8 cellular contexts compared by ENCODE assay signal in the genomic region with DNA sequence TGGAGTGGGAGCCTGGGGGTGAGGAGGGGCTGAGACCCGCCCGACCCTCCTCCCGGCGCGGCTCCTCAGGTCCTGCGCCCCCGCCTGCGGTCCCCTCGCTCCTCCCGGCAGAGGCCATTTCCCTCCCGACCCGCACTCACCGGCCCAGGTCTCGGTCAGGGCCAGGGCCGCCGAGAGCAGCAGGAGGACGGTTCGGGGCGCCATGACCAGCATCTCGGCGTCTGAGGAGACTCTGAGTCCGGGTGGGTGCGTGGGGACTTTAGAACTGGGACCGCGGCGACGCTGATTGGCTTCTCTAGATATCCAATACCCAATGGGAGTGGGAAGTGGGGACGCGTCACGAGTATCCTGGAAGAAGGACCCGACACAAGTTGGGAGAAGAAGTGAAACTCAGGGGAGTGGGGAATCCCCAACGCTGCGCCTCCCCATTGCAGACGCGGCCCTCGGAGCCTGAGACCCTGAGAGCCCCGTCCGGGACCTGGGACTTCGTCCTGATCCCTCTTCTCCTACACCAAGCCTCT. TPM values are rescaled to one million over a fixed set of nuclear protein-coding genes. Genes with fewer than 3 reads are reported as not detected.
DNase-seq lines count a peak whose midpoint lies in the region; ATAC-seq and TF ChIP-seq lines count a peak whose summit lies in the region.

Gene HLA-B (minus strand): TSS at position 234 of the 521 bp plus-strand sequence. CDS start 21 bp downstream, at position 213.

- intact Hi-C loops in heart left ventricle (cut with DNase I): loop anchor here in 5 of 10 donors (1.0 to 5.0 kb wide), 5 partner anchors 10 to 160 kb away; partner anchors contain the start of gene HLA-C (in 5 of the 5)

- peak; percentile 78 for ATAC-seq in GM21529 (IDR thresholded peaks at IDR 0.05; ENCODE audit: unreplicated experiment)
- peak; percentile 93 to 98 (median 98) for ATAC-seq in heart left ventricle

- TF ChIP-seq CTCF in heart left ventricle (IDR thresholded peaks at IDR 0.05) (no peak), parathyroid adenoma (IDR thresholded peaks at IDR 0.05) (no peak), tibial nerve (IDR thresholded peaks at IDR 0.05) (no peak)

- H3K79me2 ChIP-seq in parathyroid adenoma: no peaks in the 10 kb centered on the region

- peak within 1 kb of the TSS; percentile 89 for H2AFZ ChIP-seq in parathyroid adenoma

- H3K36me3 ChIP-seq in heart left ventricle (peaks cover 0 to 34% (median 18%) of the 10 kb centered on the region in 9 donors), parathyroid adenoma (ENCODE audit: control insufficient read depth, insufficient read depth, low read length) (no peaks in the 10 kb centered on the region), tibial nerve (peaks cover 0 to 18% (median 8%) of the 10 kb centered on the region in 3 donors)

- H3K27me3 ChIP-seq in heart left ventricle (peaks cover 0 to 15% (median 0%) of the 10 kb centered on the region in 9 donors), parathyroid adenoma (ENCODE audit: control insufficient read depth, insufficient read depth, low read length) (no peaks in the 10 kb centered on the region), tibial nerve (no peaks in the 10 kb centered on the region)

- no peak for TF ChIP-seq EP300 in tibial nerve (IDR thresholded peaks at IDR 0.05)

- DNase-seq in DMS79 (lab: John Stamatoyannopoulos, UW) (peak; percentile 39), SW 1271 (lab: John Stamatoyannopoulos, UW) (peak; percentile 84 to 88), heart left ventricle (peak; percentile 77 to 97 (median 93)), tibial nerve (ENCODE audit: low spot score in 2 of 2) (peak; percentile 68 to 81)
- peak; percentile 83 for DNase-seq in Jurkat, Clone E6-1 (ENCODE audit: low read depth, low spot score)

- H3K9me3 ChIP-seq in heart left ventricle: no peaks in the 10 kb centered on the region
- H3K9me3 ChIP-seq in parathyroid adenoma (ENCODE audit: control insufficient read depth, low read length): no peaks in the 10 kb centered on the region
- H3K9me3 ChIP-seq in tibial nerve: no peaks in the 10 kb centered on the region

- peaks cover 0 to 30% (median 2%) of the 10 kb centered on the region in 12 donors for H3K4me1 ChIP-seq in heart left ventricle
- H3K4me1 ChIP-seq in parathyroid adenoma: no peaks in the 10 kb centered on the region
- peaks cover 0 to 15% (median 0%) of the 10 kb centered on the region in 4 donors for H3K4me1 ChIP-seq in tibial nerve

- H3K9ac ChIP-seq in parathyroid adenoma: no peak within 1 kb of the TSS

- TF ChIP-seq POLR2A in heart left ventricle (IDR thresholded peaks at IDR 0.05) (peak in 1 of 2 donors; percentile 92), tibial nerve (IDR thresholded peaks at IDR 0.05) (peak in 1 of 2 donors; percentile 73)

- WGBS in adipose tissue, 3 donors: 0 to 1% (median 1%) methylated on average over 26 to 39 of the region's 39 CpGs
- 0 to 1% (median 0%) methylated on average over 16 to 39 of the region's 39 CpGs for WGBS in heart left ventricle, 4 donors
- WGBS in tibial nerve, 2 donors: 0% methylated on average over 12 to 30 of the region's 39 CpGs

- peak within 1 kb of the TSS; percentile 87 for H3K4me2 ChIP-seq in parathyroid adenoma (ENCODE audit: low read length)

- H3K27ac ChIP-seq in adipose tissue (ENCODE audit: low read depth, low read length) (peak within 1 kb of the TSS; percentile 42), heart left ventricle (peak within 1 kb of the TSS in 11 of 12 donors; percentile 70 to 100 (median 86)), parathyroid adenoma (no peak within 1 kb of the TSS), tibial nerve (peak within 1 kb of the TSS in 3 of 4 donors; percentile 87 to 98 (median 91))

- peak within 1 kb of the TSS; percentile 60 for H3K4me3 ChIP-seq in Jurkat, Clone E6-1 (ENCODE audit: low read length)
- peak within 1 kb of the TSS; percentile 49 to 98 (median 71) for H3K4me3 ChIP-seq in heart left ventricle
- peak within 1 kb of the TSS; percentile 67 for H3K4me3 ChIP-seq in parathyroid adenoma (ENCODE audit: low read depth, low read length)
- H3K4me3 ChIP-seq in tibial nerve: peak within 1 kb of the TSS; percentile 47 to 90 (median 70)

RNA-seq across cellular contexts. Expression of gene HLA-B, which starts in this region (rescaled TPM):
- 316 TPM for polyA plus RNA-seq in Jurkat, Clone E6-1 (2012; ENCODE audit: insufficient read depth, insufficient read length)
- polyA plus RNA-seq in adipose tissue (1,000 to 10,000 TPM in 1 of 3 donors, 100 to 1,000 TPM in 2; 379 to 1,027 (median 723) TPM), heart left ventricle (100 to 1,000 TPM; 397 to 553 TPM)
- total RNA-seq in heart left ventricle (1,000 to 10,000 TPM in 2 of 9 donors, 100 to 1,000 TPM in 7; 235 to 2,858 (median 371) TPM), tibial nerve (100 to 1,000 TPM; 570 to 933 (median 787) TPM)

Comparison
In these comparisons a context has a peak if more than half of its experiments do, and no peak if none do; other contexts are left out.
1. DNase-seq: peak in every context shown above with its lines; median percentile 93 in heart left ventricle; 86 in SW 1271; 83 in Jurkat, Clone E6-1; 74 in tibial nerve; 39 in DMS79.